9 cellular contexts compared by ENCODE assay signal in the genomic region with DNA sequence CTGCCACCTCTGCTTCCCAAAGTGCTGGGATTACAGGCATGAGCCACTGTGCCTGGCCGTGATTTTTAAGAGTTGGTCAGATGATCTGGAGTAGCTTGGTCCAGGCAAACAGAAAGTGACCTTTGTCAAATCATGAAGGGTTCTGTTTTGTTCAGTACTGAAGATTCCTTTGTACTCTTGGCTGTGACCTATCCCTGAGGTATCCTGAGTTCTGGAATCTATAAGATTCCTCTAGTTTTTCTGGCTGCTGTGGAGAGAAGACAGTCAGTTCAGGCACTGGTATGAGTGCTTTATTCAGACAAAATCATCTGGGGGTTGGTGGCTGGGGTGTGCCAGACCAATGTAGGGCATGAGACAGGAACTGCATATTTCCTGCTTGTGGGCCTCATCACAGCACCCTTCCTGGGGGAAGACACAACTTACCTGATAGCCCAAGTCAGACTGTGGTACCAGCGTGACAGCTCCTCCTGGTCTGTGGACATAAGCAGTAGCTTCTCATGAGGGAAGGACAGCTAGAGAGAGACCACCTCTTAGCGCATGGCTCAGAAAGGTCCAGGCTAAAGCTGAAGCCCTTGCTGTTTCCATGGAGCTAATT. TPM values are rescaled to one million over a fixed set of nuclear protein-coding genes. Genes with fewer than 3 reads are reported as not detected.
DNase-seq lines count a peak whose midpoint lies in the region; ATAC-seq and TF ChIP-seq lines count a peak whose summit lies in the region.
"Had no signal": no experiment of that assay in that cellular context is flagged by ENCODE, and none has a peak within 500 bp of the region (broad histone marks: within the 10 kb centered on the region; RNA-seq: fewer than 3 reads in every experiment).

No MANE protein-coding gene starts in this region.

- DNase-seq in T-helper 9 cell (peak; percentile 50), esophagus muscularis mucosa (ENCODE audit: extremely low spot score) (no peak), MV-4-11 (lab: John Stamatoyannopoulos, UW) (no peak), PC-3 (no peak), HT-29 (ENCODE audit: low spot score) (no peak)
- no peak for DNase-seq in stimulated activated effector memory CD8-positive, alpha-beta T cell treated with anti-CD3 and anti-CD28 coated beads, Interleukin-12 subunit alpha, Interleukin-12 subunit beta, amount 100 ng/mL, for 72 hours (ENCODE audit: low spot score in 2 of 2)

- H3K9ac ChIP-seq in HUES64 (ENCODE audit: low read depth, low read length) (no peak overlapping the region), PC-3 (ENCODE audit: low read length) (no peak overlapping the region)

- peaks cover 40% of the 10 kb centered on the region for H3K79me2 ChIP-seq in PC-3 (ENCODE audit: low read length)

- no peaks in the 10 kb centered on the region for H3K9me2 ChIP-seq in PC-3 (replicated peaks; ENCODE audit: low read length)

- no TSS peak for BruUV-seq in PC-3 (replicated peaks; lab: Mats Ljungman, UMichigan)

- H3K4me3 ChIP-seq in HUES64 (ENCODE audit: low read length): no peak overlapping the region
- peak overlapping the region in 1 of 4 donors; percentile 20 for H3K4me3 ChIP-seq in esophagus muscularis mucosa
- no peak overlapping the region for H3K4me3 ChIP-seq in PC-3 (ENCODE audit: low read length)

- H3K27ac ChIP-seq in HUES64 (ENCODE audit: low read depth, low read length) (peak overlapping the region; percentile 13; the same call in 1 of the 2 replicates), esophagus muscularis mucosa (replicated peaks in 1 of 4) (peak overlapping the region; percentile 95 to 99 (median 98)), PC-3 (ENCODE audit: low read length) (no peak overlapping the region)

- ATAC-seq in stimulated activated effector memory CD8-positive, alpha-beta T cell treated with anti-CD3 and anti-CD28 coated beads, Interleukin-12 subunit alpha, Interleukin-12 subunit beta, amount 100 ng/mL, for 72 hours: no peak
- no peak for ATAC-seq in PC-3

- H2AFZ ChIP-seq in PC-3 (ENCODE audit: low read length): no peak overlapping the region

- 93% methylated on average over 3 of the region's 3 CpGs for WGBS in HUES64
- 61% methylated on average over 2 of the region's 3 CpGs for WGBS in esophagus muscularis mucosa

- peak overlapping the region; percentile 89 for H3K4me3 Mint-ChIP-seq in stimulated activated effector memory CD8-positive, alpha-beta T cell treated with anti-CD3 and anti-CD28 coated beads, Interleukin-12 subunit alpha, Interleukin-12 subunit beta, amount 100 ng/mL, for 72 hours

- H3K36me3 Mint-ChIP-seq in stimulated activated effector memory CD8-positive, alpha-beta T cell treated with anti-CD3 and anti-CD28 coated beads, Interleukin-12 subunit alpha, Interleukin-12 subunit beta, amount 100 ng/mL, for 72 hours: peaks cover 67% of the 10 kb centered on the region

- H3K4me2 ChIP-seq in PC-3 (ENCODE audit: low read length): no peak overlapping the region

- TF ChIP-seq CTCF in esophagus muscularis mucosa (IDR thresholded peaks at IDR 0.05) (no peak), PC-3 (conservative IDR thresholded peaks at IDR 0.05; ENCODE audit: low read depth, low read length) (no peak)

- no peaks in the 10 kb centered on the region for H4K20me1 ChIP-seq in PC-3 (ENCODE audit: low read length)

- H3K4me1 ChIP-seq in HUES64 (ENCODE audit: insufficient read depth, low read length) (peaks cover 11% of the 10 kb centered on the region; the same call in 1 of the 2 replicates), esophagus muscularis mucosa (peaks cover 58 to 85% (median 84%) of the 10 kb centered on the region in 4 donors), PC-3 (ENCODE audit: insufficient read depth, low read length) (peaks cover 47% of the 10 kb centered on the region)

- no peaks in the 10 kb centered on the region for H3K9me3 Mint-ChIP-seq in stimulated activated effector memory CD8-positive, alpha-beta T cell treated with anti-CD3 and anti-CD28 coated beads, Interleukin-12 subunit alpha, Interleukin-12 subunit beta, amount 100 ng/mL, for 72 hours

- CTCF ChIA-PET in PC-3 (lab: Charles Lee): interaction anchor here (0.5 to 1.1 kb wide), 3 partner anchors 30 to 70 kb away, joined by 3 to 8 read pairs (median 8); a partner anchor contains a TSS

- H3K27me3 ChIP-seq in HUES64 (ENCODE audit: insufficient read depth, low read length): no peaks in the 10 kb centered on the region
- H3K27me3 ChIP-seq in esophagus muscularis mucosa: no peaks in the 10 kb centered on the region
- H3K27me3 ChIP-seq in PC-3 (ENCODE audit: low read length): no peaks in the 10 kb centered on the region

- H3K36me3 ChIP-seq in HUES64 (ENCODE audit: insufficient read depth, low read length) (peaks cover 37% of the 10 kb centered on the region), esophagus muscularis mucosa (peaks cover 0 to 20% (median 9%) of the 10 kb centered on the region in 4 donors), PC-3 (ENCODE audit: low read depth, low read length) (peaks cover 20% of the 10 kb centered on the region)

- no peak for TF ChIP-seq POLR2A in esophagus muscularis mucosa (IDR thresholded peaks at IDR 0.05; ENCODE audit: low read depth)

- H3K4me1 Mint-ChIP-seq in stimulated activated effector memory CD8-positive, alpha-beta T cell treated with anti-CD3 and anti-CD28 coated beads, Interleukin-12 subunit alpha, Interleukin-12 subunit beta, amount 100 ng/mL, for 72 hours: peaks cover 76% of the 10 kb centered on the region

- intact Hi-C loops in esophagus muscularis mucosa (cut with DNase I) (no loop called here), PC-3 (cut with micrococcal nuclease) (no loop called here)

- no peak for TF ChIP-seq EP300 in esophagus muscularis mucosa (IDR thresholded peaks at IDR 0.05)

- POLR2A ChIA-PET in PC-3 (lab: Charles Lee; ENCODE audit: unreplicated experiment): interaction anchor here (0.7 kb wide), 2 partner anchors 70 to 84 kb away, joined by 5 read pairs; a partner anchor contains a TSS

- H3F3A ChIP-seq in PC-3 (ENCODE audit: low read length, unreplicated experiment): peaks cover 7% of the 10 kb centered on the region

- peak overlapping the region; percentile 100 for H3K27ac Mint-ChIP-seq in stimulated activated effector memory CD8-positive, alpha-beta T cell treated with anti-CD3 and anti-CD28 coated beads, Interleukin-12 subunit alpha, Interleukin-12 subunit beta, amount 100 ng/mL, for 72 hours

- H3K9me3 ChIP-seq in HUES64 (ENCODE audit: insufficient read depth, low read depth, low read length) (no peaks in the 10 kb centered on the region), esophagus muscularis mucosa (no peaks in the 10 kb centered on the region), PC-3 (ENCODE audit: low read length) (no peaks in the 10 kb centered on the region)

RNA-seq across cellular contexts. Expression of a gene that starts 3.1 kb away (rescaled TPM):
- polyA plus RNA-seq in HUES64 (2013, experiment 1 of 2): 15.7 TPM
- polyA plus RNA-seq in HUES64 (2013, experiment 2 of 2): 17.3 TPM
- total RNA-seq in esophagus muscularis mucosa: 1 to 10 TPM; 1.3 to 3.3 (median 1.7) TPM
- 2.6 and 4.1 TPM in 2 replicates for total RNA-seq in PC-3 (2014; rRNA removed)
- 16.2 and 23.4 TPM in 2 replicates for total RNA-seq in HT-29 (2014; rRNA removed; shearing (Covaris generic))

RNA-seq across cellular contexts. Expression of a gene that starts 3.8 kb away (rescaled TPM):
- polyA plus RNA-seq in HUES64 (2013, experiment 1 of 2): 9.9 TPM
- 12.9 TPM for polyA plus RNA-seq in HUES64 (2013, experiment 2 of 2)
- 100 to 1,000 TPM in 2 of 4 donors, 10 to 100 TPM in 2; 68.4 to 117 (median 104) TPM for total RNA-seq in esophagus muscularis mucosa
- total RNA-seq in PC-3 (2014; rRNA removed): 34.9 and 37.0 TPM in 2 replicates
- total RNA-seq in HT-29 (2014; rRNA removed; shearing (Covaris generic)): 19.7 and 19.9 TPM in 2 replicates

RNA-seq across cellular contexts. Expression of a gene that starts 4.0 kb away (rescaled TPM):
- polyA plus RNA-seq in HUES64 (2013, experiment 1 of 2): 9,126 TPM
- polyA plus RNA-seq in HUES64 (2013, experiment 2 of 2): 12,827 TPM
- total RNA-seq in esophagus muscularis mucosa (1,000 to 10,000 TPM; 1,899 to 6,162 (median 2,510) TPM), PC-3 (2014; rRNA removed) (23,421 and 36,790 TPM in 2 replicates)
- total RNA-seq in HT-29 (2014; rRNA removed; shearing (Covaris generic)): 23,916 and 27,637 TPM in 2 replicates

RNA-seq across cellular contexts. Expression of a gene that starts 11.1 kb away (rescaled TPM):
- polyA plus RNA-seq in HUES64 (2013, experiment 1 of 2): 2.3 TPM
- 2.2 TPM for polyA plus RNA-seq in HUES64 (2013, experiment 2 of 2)
- under 1 TPM in 3 of 4 donors, not detected in 1; 0.40 to 0.83 (median 0.83) TPM for total RNA-seq in esophagus muscularis mucosa
- total RNA-seq in PC-3 (2014; rRNA removed): not detected in 2 replicates
- not detected in 2 replicates for total RNA-seq in HT-29 (2014; rRNA removed; shearing (Covaris generic))
- total RNA-seq: epithelial cell of proximal tubule had no signal

RNA-seq across cellular contexts. Expression of a gene that starts 11.9 kb away (rescaled TPM):
- 1.4 TPM for polyA plus RNA-seq in HUES64 (2013, experiment 1 of 2)
- 1.3 TPM for polyA plus RNA-seq in HUES64 (2013, experiment 2 of 2)
- total RNA-seq in esophagus muscularis mucosa (1 to 10 TPM in 1 of 4 donors, not detected in 3; 2.2 TPM), PC-3 (2014; rRNA removed) (7.7 and 11.2 TPM in 2 replicates)
- 82.8 and 95.4 TPM in 2 replicates for total RNA-seq in HT-29 (2014; rRNA removed; shearing (Covaris generic))
- total RNA-seq: epithelial cell of proximal tubule, mesenteric fat pad had no signal
